ENCODE assay signal across 1 cellular context in the genomic region with DNA sequence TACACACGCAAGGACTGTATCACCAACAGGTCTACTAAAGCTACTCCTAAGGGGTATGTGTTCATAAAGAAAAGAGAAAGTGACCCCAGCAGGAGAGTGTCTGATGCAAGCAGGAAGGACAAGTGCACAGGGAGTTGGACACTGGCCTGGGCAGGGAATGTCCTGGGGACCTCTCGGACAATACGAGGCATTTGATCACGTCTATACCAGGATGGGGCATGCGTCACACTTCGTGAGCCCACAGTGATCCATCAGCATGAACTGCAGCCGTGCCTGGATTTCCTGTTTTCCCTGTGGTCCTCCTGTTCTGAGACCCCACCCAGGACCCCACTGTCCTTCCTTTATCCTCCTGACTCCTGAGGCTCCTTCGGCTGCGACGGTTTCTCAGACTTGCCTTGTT.
TF ChIP-seq lines count a peak whose summit lies in the region.

No MANE protein-coding gene starts in this region.

TF ChIP-seq in HepG2, 621 proteins besides CTCF, POLR2A, EP300 and RAD21:
- TF ChIP-seq, protein P1, sequence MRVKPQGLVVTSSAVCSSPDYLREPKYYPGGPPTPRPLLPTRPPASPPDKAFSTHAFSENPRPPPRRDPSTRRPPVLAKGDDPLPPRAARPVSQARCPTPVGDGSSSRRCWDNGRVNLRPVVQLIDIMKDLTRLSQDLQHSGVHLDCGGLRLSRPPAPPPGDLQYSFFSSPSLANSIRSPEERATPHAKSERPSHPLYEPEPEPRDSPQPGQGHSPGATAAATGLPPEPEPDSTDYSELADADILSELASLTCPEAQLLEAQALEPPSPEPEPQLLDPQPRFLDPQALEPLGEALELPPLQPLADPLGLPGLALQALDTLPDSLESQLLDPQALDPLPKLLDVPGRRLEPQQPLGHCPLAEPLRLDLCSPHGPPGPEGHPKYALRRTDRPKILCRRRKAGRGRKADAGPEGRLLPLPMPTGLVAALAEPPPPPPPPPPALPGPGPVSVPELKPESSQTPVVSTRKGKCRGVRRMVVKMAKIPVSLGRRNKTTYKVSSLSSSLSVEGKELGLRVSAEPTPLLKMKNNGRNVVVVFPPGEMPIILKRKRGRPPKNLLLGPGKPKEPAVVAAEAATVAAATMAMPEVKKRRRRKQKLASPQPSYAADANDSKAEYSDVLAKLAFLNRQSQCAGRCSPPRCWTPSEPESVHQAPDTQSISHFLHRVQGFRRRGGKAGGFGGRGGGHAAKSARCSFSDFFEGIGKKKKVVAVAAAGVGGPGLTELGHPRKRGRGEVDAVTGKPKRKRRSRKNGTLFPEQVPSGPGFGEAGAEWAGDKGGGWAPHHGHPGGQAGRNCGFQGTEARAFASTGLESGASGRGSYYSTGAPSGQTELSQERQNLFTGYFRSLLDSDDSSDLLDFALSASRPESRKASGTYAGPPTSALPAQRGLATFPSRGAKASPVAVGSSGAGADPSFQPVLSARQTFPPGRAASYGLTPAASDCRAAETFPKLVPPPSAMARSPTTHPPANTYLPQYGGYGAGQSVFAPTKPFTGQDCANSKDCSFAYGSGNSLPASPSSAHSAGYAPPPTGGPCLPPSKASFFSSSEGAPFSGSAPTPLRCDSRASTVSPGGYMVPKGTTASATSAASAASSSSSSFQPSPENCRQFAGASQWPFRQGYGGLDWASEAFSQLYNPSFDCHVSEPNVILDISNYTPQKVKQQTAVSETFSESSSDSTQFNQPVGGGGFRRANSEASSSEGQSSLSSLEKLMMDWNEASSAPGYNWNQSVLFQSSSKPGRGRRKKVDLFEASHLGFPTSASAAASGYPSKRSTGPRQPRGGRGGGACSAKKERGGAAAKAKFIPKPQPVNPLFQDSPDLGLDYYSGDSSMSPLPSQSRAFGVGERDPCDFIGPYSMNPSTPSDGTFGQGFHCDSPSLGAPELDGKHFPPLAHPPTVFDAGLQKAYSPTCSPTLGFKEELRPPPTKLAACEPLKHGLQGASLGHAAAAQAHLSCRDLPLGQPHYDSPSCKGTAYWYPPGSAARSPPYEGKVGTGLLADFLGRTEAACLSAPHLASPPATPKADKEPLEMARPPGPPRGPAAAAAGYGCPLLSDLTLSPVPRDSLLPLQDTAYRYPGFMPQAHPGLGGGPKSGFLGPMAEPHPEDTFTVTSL (CRISPR knock-in tag; IDR thresholded peaks at IDR 0.05; ENCODE audit: borderline replicate concordance): no peak
- TF ChIP-seq ZNF12 (CRISPR knock-in tag; IDR thresholded peaks at IDR 0.05) (no peak), NFYC (CRISPR knock-in tag; IDR thresholded peaks at IDR 0.05) (no peak), EED (CRISPR knock-in tag; IDR thresholded peaks at IDR 0.05) (0 out of 2 replicates have a peak, but pooled peaks have one; percentile 21), ZNF660 (CRISPR knock-in tag; IDR thresholded peaks at IDR 0.05; ENCODE audit: borderline replicate concordance, low read depth) (no peak), ZMYM2 (CRISPR knock-in tag; IDR thresholded peaks at IDR 0.05) (no peak)
- TF ChIP-seq, protein P2, sequence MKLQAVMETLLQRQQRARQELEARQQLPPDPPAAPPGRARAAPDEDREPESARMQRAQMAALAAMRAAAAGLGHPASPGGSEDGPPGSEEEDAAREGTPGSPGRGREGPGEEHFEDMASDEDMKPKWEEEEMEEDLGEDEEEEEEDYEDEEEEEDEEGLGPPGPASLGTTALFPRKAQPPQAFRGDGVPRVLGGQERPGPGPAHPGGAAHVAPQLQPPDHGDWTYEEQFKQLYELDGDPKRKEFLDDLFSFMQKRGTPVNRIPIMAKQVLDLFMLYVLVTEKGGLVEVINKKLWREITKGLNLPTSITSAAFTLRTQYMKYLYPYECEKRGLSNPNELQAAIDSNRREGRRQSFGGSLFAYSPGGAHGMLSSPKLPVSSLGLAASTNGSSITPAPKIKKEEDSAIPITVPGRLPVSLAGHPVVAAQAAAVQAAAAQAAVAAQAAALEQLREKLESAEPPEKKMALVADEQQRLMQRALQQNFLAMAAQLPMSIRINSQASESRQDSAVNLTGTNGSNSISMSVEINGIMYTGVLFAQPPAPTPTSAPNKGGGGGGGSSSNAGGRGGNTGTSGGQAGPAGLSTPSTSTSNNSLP (IDR thresholded peaks at IDR 0.05; ENCODE audit: low read depth, low read length): no peak
